ENCODE assay signal across 8 cellular contexts in the genomic region with DNA sequence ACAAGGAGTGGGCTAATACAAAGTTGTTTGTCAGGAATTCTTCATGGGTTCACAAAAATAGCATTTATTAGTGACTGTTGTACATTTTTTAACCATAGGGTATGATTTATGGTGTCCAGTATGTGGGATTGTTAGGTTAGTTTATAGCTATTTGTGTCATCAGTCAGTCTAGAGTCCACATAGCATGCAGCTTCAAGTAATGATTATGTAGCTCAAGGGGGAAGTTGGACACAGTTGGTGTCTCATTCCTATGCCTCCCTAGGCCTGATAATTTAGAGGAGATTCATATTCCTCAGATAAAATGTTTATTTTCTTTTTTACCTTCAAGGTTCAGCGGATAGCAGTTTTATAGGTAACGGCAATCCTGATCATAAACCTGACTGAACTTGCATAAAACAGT.
"Had no signal": no experiment of that assay in that cellular context is flagged by ENCODE, and none has a peak within 500 bp of the region (broad histone marks: within the 10 kb centered on the region; RNA-seq: fewer than 3 reads in every experiment).

No MANE protein-coding gene starts in this region.

- H3K4me3 ChIP-seq: GM12878 had no signal

- ATAC-seq: GM12878 had no signal

- FAIRE-seq: G401.6, GM12878, GM12891, GM12892, GM18507, GM19239 had no signal

- DNase-seq: GDM1, GF-D8 had no signal
